ENCODE assay signal across 19 cellular contexts in the genomic region with DNA sequence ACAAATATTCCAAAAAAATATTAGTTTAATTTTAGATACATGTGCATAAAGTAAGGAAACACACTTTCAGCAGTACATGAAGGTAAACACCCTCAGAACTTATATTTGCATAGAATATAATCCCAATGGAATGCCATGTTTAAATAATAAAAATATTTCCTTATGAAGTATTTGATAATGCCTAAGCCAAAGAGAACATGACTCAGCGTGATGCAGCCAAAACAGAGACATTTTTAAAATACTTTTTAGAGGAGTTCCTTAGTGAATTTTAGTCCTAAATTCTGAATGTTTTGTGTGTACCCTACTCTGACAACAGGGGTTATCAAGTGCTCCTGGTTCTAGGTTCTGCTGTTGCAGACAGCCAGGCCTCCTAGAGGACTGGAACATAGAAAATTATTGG. TPM values are rescaled to one million over a fixed set of nuclear protein-coding genes. Genes with fewer than 3 reads are reported as not detected.
DNase-seq lines count a peak whose midpoint lies in the region; ATAC-seq, FAIRE-seq and TF ChIP-seq lines count a peak whose summit lies in the region.
"Had no signal": no experiment of that assay in that cellular context is flagged by ENCODE, and none has a peak within 500 bp of the region (broad histone marks: within the 10 kb centered on the region; RNA-seq: fewer than 3 reads in every experiment).

No MANE protein-coding gene starts in this region.

- H3K79me2 ChIP-seq in mammary epithelial cell (ENCODE audit: insufficient read depth, low read length) = no peaks in the 10 kb centered on the region
- no peaks in the 10 kb centered on the region for H3K79me2 ChIP-seq in keratinocyte (ENCODE audit: control insufficient read depth, insufficient read depth, low read length)

- no peak for FAIRE-seq in keratinocyte (lab: Jason Lieb, UNC)
- no peak for FAIRE-seq in HTR-8/SVneo (lab: Jason Lieb, UNC)

- H3K4me2 ChIP-seq in mammary epithelial cell (ENCODE audit: insufficient read depth, low read depth, low read length) (peak overlapping the region; percentile 49), keratinocyte (ENCODE audit: control insufficient read depth, extremely low read depth, insufficient read depth, low read depth, low read length) (peak overlapping the region; percentile 29)
- H3K4me2 ChIP-seq: neural progenitor cell had no signal

- H3K4me1 ChIP-seq in mammary epithelial cell (ENCODE audit: insufficient read depth, low read length) (peaks cover 13% of the 10 kb centered on the region), keratinocyte (ENCODE audit: control insufficient read depth, extremely low read depth, insufficient read depth, low read length) (peaks cover 14% of the 10 kb centered on the region)
- H3K4me1 ChIP-seq: neural progenitor cell had no signal

- intact Hi-C loops in mammary epithelial cell (cut with micrococcal nuclease) (no loop called here), Right ventricle myocardium superior (cut with DNase I) (no loop called here)

- no peak overlapping the region for H3K9ac ChIP-seq in mammary epithelial cell (ENCODE audit: insufficient read depth, low read length)
- H3K9ac ChIP-seq in keratinocyte (ENCODE audit: control insufficient read depth, extremely low read depth, insufficient read depth, low read length) = no peak overlapping the region
- H3K9ac ChIP-seq: neural progenitor cell had no signal

- in situ Hi-C loops in mammary epithelial cell (cut with MboI; ENCODE audit: low sequenced_read_pairs in 2 of 2) = no loop called here

- H3K9me1 ChIP-seq in keratinocyte (ENCODE audit: control insufficient read depth, extremely low read depth, insufficient read depth, low read length) = no peaks in the 10 kb centered on the region

- no TSS peak for BruUV-seq in mammary epithelial cell (replicated peaks; lab: Mats Ljungman, UMichigan)

- dilution Hi-C loops in mammary epithelial cell (cut with HindIII; ENCODE audit: low sequenced_read_pairs) = no loop called here
- dilution Hi-C loops in keratinocyte (cut with MboI; ENCODE audit: extremely low pct_ligation_motif_present, low sequenced_read_pairs) = no loop called here

- no peak for TF ChIP-seq CTCF in mammary epithelial cell (conservative IDR thresholded peaks at IDR 0.05 in 1 of 2, IDR thresholded peaks at IDR 0.05 in 1 of 2; ENCODE audit: extremely low read depth in 1 of 2, insufficient read depth in 1 of 2, low read depth in 1 of 2, low read length in 2 of 2)
- no peak for TF ChIP-seq CTCF in keratinocyte (optimal IDR thresholded peaks at IDR 0.05 in 1 of 3, IDR thresholded peaks at IDR 0.05 in 1 of 3, conservative IDR thresholded peaks at IDR 0.05 in 1 of 3; ENCODE audit: extremely low read depth in 1 of 3, insufficient read depth in 2 of 3, low read length in 3 of 3)

- CTCF ChIA-PET in mammary epithelial cell (lab: Charles Lee; ENCODE audit: low non-redundant PET) = no interaction called here

- ATAC-seq in Right ventricle myocardium superior (ENCODE audit: poor library complexity) (no peak), HG03097 (IDR thresholded peaks at IDR 0.05; ENCODE audit: low FRiP score, unreplicated experiment) (no peak)

- no peaks in the 10 kb centered on the region for H3K36me3 ChIP-seq in MG63
- no peaks in the 10 kb centered on the region for H3K36me3 ChIP-seq in mammary epithelial cell (ENCODE audit: insufficient read depth, low read length)
- no peaks in the 10 kb centered on the region for H3K36me3 ChIP-seq in keratinocyte (ENCODE audit: control insufficient read depth in 2 of 2, extremely low read depth in 1 of 2, insufficient read depth in 2 of 2, low read length in 2 of 2)
- H3K36me3 ChIP-seq: esophagus squamous epithelium, neural progenitor cell had no signal

- H3K27ac ChIP-seq in mammary epithelial cell (ENCODE audit: insufficient read depth, low read depth, low read length) = no peak overlapping the region
- no peak overlapping the region for H3K27ac ChIP-seq in keratinocyte (ENCODE audit: control insufficient read depth, insufficient read depth, low read length)
- H3K27ac ChIP-seq: esophagus squamous epithelium, neural progenitor cell had no signal

- H3K9me3 ChIP-seq in MG63 (no peaks in the 10 kb centered on the region), mammary epithelial cell (replicated peaks; ENCODE audit: insufficient read depth, low read length) (no peaks in the 10 kb centered on the region), keratinocyte (ENCODE audit: control insufficient read depth, low read depth, low read length) (no peaks in the 10 kb centered on the region)
- H3K9me3 ChIP-seq: esophagus squamous epithelium had no signal

- no peaks in the 10 kb centered on the region for H3K27me3 ChIP-seq in MG63
- no peaks in the 10 kb centered on the region for H3K27me3 ChIP-seq in mammary epithelial cell (ENCODE audit: insufficient read depth, low read length)
- no peaks in the 10 kb centered on the region for H3K27me3 ChIP-seq in keratinocyte (ENCODE audit: control insufficient read depth, extremely low read depth, insufficient read depth, low read length)
- H3K27me3 ChIP-seq: esophagus squamous epithelium, neural progenitor cell had no signal

- WGBS in mammary epithelial cell (ENCODE audit: low coverage, missing lambda C conversion rate) = 0% methylated on average over 1 of the region's 1 CpG

- H4K20me1 ChIP-seq in mammary epithelial cell (ENCODE audit: insufficient read depth, low read length) (no peaks in the 10 kb centered on the region), keratinocyte (ENCODE audit: control insufficient read depth, extremely low read depth, insufficient read depth, low read length) (no peaks in the 10 kb centered on the region)

- H2AFZ ChIP-seq in mammary epithelial cell (ENCODE audit: low read depth, low read length) = peak overlapping the region; percentile 74
- peak overlapping the region; percentile 11 for H2AFZ ChIP-seq in keratinocyte (ENCODE audit: control insufficient read depth, low read length)
- H2AFZ ChIP-seq: neural progenitor cell had no signal

- peak; percentile 70 for DNase-seq in AG08396 (ENCODE audit: low spot score)
- DNase-seq in MG63 = peak; percentile 46
- DNase-seq in mammary epithelial cell = peak; percentile 9
- no peak for DNase-seq in keratinocyte (ENCODE audit: low read depth, low spot score)
- no peak for DNase-seq in HTR-8/SVneo (ENCODE audit: insufficient read length, low spot score)
- no peak for DNase-seq in Right ventricle myocardium superior
- DNase-seq in NCI-H2227 (lab: John Stamatoyannopoulos, UW; ENCODE audit: unreplicated experiment) = no peak
- DNase-seq: activated CD4-positive, alpha-beta T cell treated with anti-CD3 and anti-CD28 coated beads, Interleukin-2, amount 10 ng/mL, durations not matched to agents 24 days and 14 days; activated naive CD8-positive, alpha-beta T cell treated with anti-CD3 and anti-CD28 coated beads for 36 hours; DMS 273 treated with DMSO at 0.1 percent for 48 hours; esophagus squamous epithelium; H7; Kasumi-1; NCI-H2029; NCI-H69; T1000 had no signal

- no peak overlapping the region for H3K4me3 ChIP-seq in MG63
- H3K4me3 ChIP-seq in mammary epithelial cell (replicated peaks in 1 of 3; ENCODE audit: insufficient read depth in 1 of 3, low read depth in 2 of 3, low read length in 3 of 3) = no peak overlapping the region
- no peak overlapping the region for H3K4me3 ChIP-seq in keratinocyte (ENCODE audit: control insufficient read depth in 2 of 3, extremely low read depth in 1 of 3, insufficient read depth in 2 of 3, low read depth in 1 of 3, low read length in 3 of 3)
- H3K4me3 ChIP-seq: coronary artery, esophagus squamous epithelium, neural progenitor cell had no signal

RNA-seq across cellular contexts. Expression of gene POU2AF2, which starts 39.1 kb away (rescaled TPM):
- not detected in 2 replicates for total RNA-seq in MG63 (2014; rRNA removed; shearing (Covaris generic); ENCODE audit: low replicate concordance)
- total RNA-seq in mammary epithelial cell = not detected
- polyA plus RNA-seq in mammary epithelial cell = not detected
- not detected for polyA minus RNA-seq in mammary epithelial cell
- not detected in 3 replicates for polyA plus RNA-seq in keratinocyte
- polyA plus RNA-seq in keratinocyte (2011; ENCODE audit: low read depth) = not detected
- polyA plus RNA-seq in keratinocyte (2011; cell fraction: cytosol; rRNA removed) = not detected in 2 replicates
- not detected in 2 replicates for polyA plus RNA-seq in keratinocyte (2011; cell fraction: nucleus; rRNA removed)
- not detected in 2 replicates for polyA plus RNA-seq in keratinocyte (2012; ENCODE audit: low replicate concordance)
- not detected in 3 replicates for polyA minus RNA-seq in keratinocyte
- polyA minus RNA-seq in keratinocyte (2011; cell fraction: cytosol; rRNA and poly(A)+ RNA removed) = not detected
- not detected in 2 replicates for polyA minus RNA-seq in keratinocyte (2011; cell fraction: nucleus; rRNA and poly(A)+ RNA removed)
- total RNA-seq in Right ventricle myocardium superior = not detected
- total RNA-seq: activated naive CD8-positive, alpha-beta T cell treated with anti-CD3 and anti-CD28 coated beads for 36 hours; esophagus squamous epithelium; H7 had no signal

Comparison
In these comparisons a context has a peak if more than half of its experiments do, and no peak if none do; other contexts are left out.
1. DNase-seq: peak in AG08396 (single experiment), MG63 (single experiment) and mammary epithelial cell (single experiment); none in keratinocyte (single experiment), HTR-8/SVneo (single experiment), Right ventricle myocardium superior (single experiment) and NCI-H2227 (single experiment).